Comparison of ENCODE assay signal across 12 cellular contexts in the genomic region with DNA sequence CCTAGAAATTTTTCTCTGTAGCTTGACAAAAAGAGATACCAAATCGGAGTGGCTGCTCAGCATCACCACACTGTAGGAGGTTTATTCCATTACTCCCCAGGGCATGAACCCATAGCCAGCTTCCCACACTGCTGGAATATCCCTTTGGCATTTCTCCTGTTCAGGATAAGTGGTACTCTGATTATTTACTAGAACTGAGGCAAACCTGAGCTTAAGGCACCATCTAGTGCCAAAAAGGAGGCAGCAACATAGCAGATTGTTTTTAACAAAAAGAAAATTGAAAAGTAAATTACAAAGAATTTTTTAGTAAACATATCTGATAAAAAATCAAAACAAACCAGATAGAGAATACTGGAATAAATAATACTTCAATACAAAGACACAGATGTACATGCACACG.
A peak's percentile ranks its signal among the peaks of the same experiment; 100 is the strongest.
DNase-seq lines count a peak whose midpoint lies in the region; ATAC-seq and TF ChIP-seq lines count a peak whose summit lies in the region.
"Had no signal": no experiment of that assay in that cellular context is flagged by ENCODE, and none has a peak within 500 bp of the region (broad histone marks: within the 10 kb centered on the region; RNA-seq: fewer than 3 reads in every experiment).

No MANE protein-coding gene starts in this region.

- H3K36me3 ChIP-seq in left ventricle myocardium inferior (no peaks in the 10 kb centered on the region), adrenal gland (replicated peaks in 1 of 2) (no peaks in the 10 kb centered on the region)
- H3K36me3 ChIP-seq: prostate gland had no signal

- TF ChIP-seq POLR2A in adrenal gland (IDR thresholded peaks at IDR 0.05), result no peak
- no peak for TF ChIP-seq POLR2A in erythroblast (IDR thresholded peaks at IDR 0.05; ENCODE audit: low read length)

- no peaks in the 10 kb centered on the region for H3K27me3 ChIP-seq in left ventricle myocardium inferior (ENCODE audit: low read depth)
- no peaks in the 10 kb centered on the region for H3K27me3 ChIP-seq in adrenal gland

- H3K4me3 ChIP-seq in left ventricle myocardium inferior (no peak overlapping the region), adrenal gland (no peak overlapping the region), foreskin fibroblast (ENCODE audit: low read depth in 1 of 2, low read length in 2 of 2) (no peak overlapping the region)
- H3K4me3 ChIP-seq: prostate gland, SK-N-MC had no signal

- no peak for ATAC-seq in GM19397 (IDR thresholded peaks at IDR 0.05; ENCODE audit: unreplicated experiment)

- TF ChIP-seq CTCF in left ventricle myocardium inferior (IDR thresholded peaks at IDR 0.05; ENCODE audit: borderline replicate concordance), result peak; percentile 51
- peak in 4 of 6 experiments; percentile 37 to 42 (median 40) for TF ChIP-seq CTCF in adrenal gland (IDR thresholded peaks at IDR 0.05)
- TF ChIP-seq CTCF in foreskin fibroblast (IDR thresholded peaks at IDR 0.05; ENCODE audit: low read depth, low read length), result peak; percentile 61

- DNase-seq in left ventricle myocardium inferior (no peak), cardiac septum (ENCODE audit: low spot score) (no peak), adrenal gland (peak in 1 of 7 donors; percentile 5), foreskin fibroblast (peak; percentile 44 to 78), erythroblast (lab: John Stamatoyannopoulos, UW) (no peak), midbrain (lab: John Stamatoyannopoulos, UW) (no peak), cerebellar nuclear complex (lab: John Stamatoyannopoulos, UW) (no peak)
- DNase-seq: CD4-positive, alpha-beta memory T cell; NCI-H2171 treated with DMSO at 0.1 percent for 48 hours had no signal

- H3K4me1 ChIP-seq in left ventricle myocardium inferior (no peaks in the 10 kb centered on the region), adrenal gland (replicated peaks in 1 of 2) (no peaks in the 10 kb centered on the region)
- H3K4me1 ChIP-seq: prostate gland had no signal

- WGBS in adrenal gland, 4 donors, result 87 to 94% (median 89%) methylated on average over 2 of the region's 2 CpGs

- intact Hi-C loops in left ventricle myocardium inferior (cut with micrococcal nuclease), result no loop called here
- intact Hi-C loops in cardiac septum (cut with DNase I), result loop anchor here (2.0 to 10.0 kb wide), 2 partner anchors 565 to 625 kb away; no protein-coding TSS in a partner anchor
- intact Hi-C loops in adrenal gland (cut with DNase I), result no loop called here

- H3K27ac ChIP-seq in left ventricle myocardium inferior (replicated peaks), result no peak overlapping the region
- no peak overlapping the region for H3K27ac ChIP-seq in adrenal gland
- H3K27ac ChIP-seq: prostate gland, SK-N-MC had no signal

- peaks cover 32% of the 10 kb centered on the region for H3K9me3 ChIP-seq in left ventricle myocardium inferior (replicated peaks)
- H3K9me3 ChIP-seq in adrenal gland (replicated peaks in 1 of 3), result no peaks in the 10 kb centered on the region
- H3K9me3 ChIP-seq: prostate gland had no signal

Comparison
In these comparisons a context has a peak if more than half of its experiments do, and no peak if none do; other contexts are left out.
1. DNase-seq: peak in foreskin fibroblast (2 of 2); none in left ventricle myocardium inferior (single experiment), cardiac septum (single experiment), erythroblast (0 of 2), midbrain (single experiment) and cerebellar nuclear complex (0 of 2).
2. Peak in every context shown above with its lines, with median percentiles within 50 percentile points of each other: CTCF ChIP-seq.